ENCODE assay signal across 23 cellular contexts in genomic region chr7:67588631-67589030, GRCh38.
"Had no signal": no experiment of that assay in that cellular context is flagged by ENCODE, and none has a peak within 500 bp of the region (broad histone marks: within the 10 kb centered on the region; RNA-seq: fewer than 3 reads in every experiment).

No MANE protein-coding gene starts in this region.

- H3K27ac Mint-ChIP-seq: immature natural killer cell; memory B cell; mesothelial cell of epicardium; natural killer cell treated with Interleukin-12 subunit alpha and Interleukin-12 subunit beta and Interleukin-15 and Interleukin-18, amount 100 ng/mL, for 72 hours; progenitor cell of endocrine pancreas; stimulated activated effector memory CD8-positive, alpha-beta T cell treated with anti-CD3 and anti-CD28 coated beads, Interleukin-12 subunit alpha, Interleukin-12 subunit beta, amount 100 ng/mL, for 72 hours had no signal

- DNase-seq: dermis blood vessel endothelial cell; esophagus squamous epithelium; foreskin fibroblast; immature natural killer cell; left lung; lower lobe of right lung; occipital lobe; pancreas; right cardiac atrium; stimulated activated CD4-positive, alpha-beta T cell treated with anti-CD3 and anti-CD28 coated beads, Interleukin-2, amount 100 ng/mL, for 48 hours; stimulated activated CD8-positive, alpha-beta memory T cell treated with anti-CD3 and anti-CD28 coated beads, Interleukin-4, amount 100 ng/mL, for 48 hours; stimulated activated naive CD8-positive, alpha-beta T cell treated with anti-CD3 and anti-CD28 coated beads, Interleukin-15, Interleukin-2, amounts not matched to agents 100 U/mL and 50 U/mL, for 24 hours; thyroid gland; upper lobe of left lung; uterus had no signal

- H3K4me1 ChIP-seq: esophagus squamous epithelium, gastroesophageal sphincter, left lung, lower lobe of right lung, pancreas, suprapubic skin, thyroid gland, upper lobe of left lung, uterus had no signal

- H3K4me3 Mint-ChIP-seq: immature natural killer cell; memory B cell; mesothelial cell of epicardium; natural killer cell treated with Interleukin-12 subunit alpha and Interleukin-12 subunit beta and Interleukin-15 and Interleukin-18, amount 100 ng/mL, for 72 hours; stimulated activated effector memory CD8-positive, alpha-beta T cell treated with anti-CD3 and anti-CD28 coated beads, Interleukin-12 subunit alpha, Interleukin-12 subunit beta, amount 100 ng/mL, for 72 hours had no signal

- H3K36me3 ChIP-seq: esophagus squamous epithelium, gastroesophageal sphincter, left lung, lower lobe of right lung, pancreas, suprapubic skin, thyroid gland, upper lobe of left lung, uterus had no signal

- H3K36me3 Mint-ChIP-seq: memory B cell; stimulated activated effector memory CD8-positive, alpha-beta T cell treated with anti-CD3 and anti-CD28 coated beads, Interleukin-12 subunit alpha, Interleukin-12 subunit beta, amount 100 ng/mL, for 72 hours had no signal

- H3K4me1 Mint-ChIP-seq: immature natural killer cell; memory B cell; mesothelial cell of epicardium; stimulated activated effector memory CD8-positive, alpha-beta T cell treated with anti-CD3 and anti-CD28 coated beads, Interleukin-12 subunit alpha, Interleukin-12 subunit beta, amount 100 ng/mL, for 72 hours had no signal

- H3K27me3 Mint-ChIP-seq: memory B cell; natural killer cell treated with Interleukin-12 subunit alpha and Interleukin-12 subunit beta and Interleukin-15 and Interleukin-18, amount 100 ng/mL, for 72 hours had no signal

- H3K4me3 ChIP-seq: esophagus squamous epithelium, gastroesophageal sphincter, left lung, lower lobe of right lung, pancreas, smooth muscle cell, suprapubic skin, thyroid gland, upper lobe of left lung, uterus had no signal

- ATAC-seq: gastroesophageal sphincter; left lung; lower lobe of right lung; natural killer cell treated with Interleukin-12 subunit alpha and Interleukin-12 subunit beta and Interleukin-15 and Interleukin-18, amount 100 ng/mL, for 72 hours; pancreas; right cardiac atrium; stimulated activated effector memory CD8-positive, alpha-beta T cell treated with anti-CD3 and anti-CD28 coated beads, Interleukin-12 subunit alpha, Interleukin-12 subunit beta, amount 100 ng/mL, for 72 hours; stimulated activated naive CD8-positive, alpha-beta T cell treated with anti-CD3 and anti-CD28 coated beads, Interleukin-15, Interleukin-2, amounts not matched to agents 100 U/mL and 50 U/mL, for 24 hours had no signal

- H3K9me3 ChIP-seq: pancreas, thyroid gland, uterus had no signal
